ENCODE assay signal across 14 cellular contexts in the genomic region with DNA sequence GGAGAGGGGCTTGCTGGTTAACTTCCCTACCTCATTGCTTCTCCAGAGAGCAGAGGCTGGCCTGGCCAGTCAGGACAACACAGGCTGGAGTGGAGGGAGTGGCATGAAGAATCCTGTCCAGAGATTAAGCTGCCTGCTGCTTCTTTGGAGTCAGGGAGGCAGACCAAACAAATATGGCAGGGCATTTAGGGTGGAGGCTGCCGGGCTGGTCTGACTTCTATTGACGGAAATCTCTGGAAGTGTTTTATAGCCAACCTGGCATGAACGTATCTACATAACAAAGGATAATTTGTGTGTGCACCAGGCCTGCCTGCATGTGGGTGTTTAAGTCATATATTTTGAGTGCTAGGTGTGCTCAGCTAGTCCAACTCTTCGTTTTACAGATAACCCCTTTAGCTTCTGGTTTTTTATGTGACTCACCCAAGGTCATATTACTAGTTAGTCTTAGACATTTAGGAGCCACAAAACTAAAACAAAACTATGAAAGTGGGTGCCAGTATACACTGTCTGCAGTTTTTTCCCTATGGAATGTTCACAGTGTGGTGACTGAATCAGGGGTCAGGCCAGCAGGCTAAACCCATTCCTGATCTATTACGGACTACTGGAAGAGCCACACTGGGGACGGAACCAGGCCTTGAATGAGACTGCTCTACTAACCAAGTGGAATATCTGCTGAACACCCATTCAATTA. TPM values are rescaled to one million over a fixed set of nuclear protein-coding genes. Genes with fewer than 3 reads are reported as not detected.
DNase-seq lines count a peak whose midpoint lies in the region; TF ChIP-seq lines count a peak whose summit lies in the region.
"Had no signal": no experiment of that assay in that cellular context is flagged by ENCODE, and none has a peak within 500 bp of the region (broad histone marks: within the 10 kb centered on the region; RNA-seq: fewer than 3 reads in every experiment).

No MANE protein-coding gene starts in this region.

- intact Hi-C loops in esophagus squamous epithelium (cut with DNase I), result no loop called here

- TF ChIP-seq CTCF in esophagus squamous epithelium (IDR thresholded peaks at IDR 0.05) (no peak), GM10266 (IDR thresholded peaks at IDR 0.05; ENCODE audit: control insufficient read depth, insufficient read depth, low read depth, missing control alignments) (no peak)

- H3K4me3 ChIP-seq in esophagus squamous epithelium (no peak overlapping the region), skeletal muscle cell (ENCODE audit: low read depth, low read length) (no peak overlapping the region)
- H3K4me3 ChIP-seq: neural progenitor cell had no signal

- no peaks in the 10 kb centered on the region for H3K9me3 ChIP-seq in esophagus squamous epithelium

- WGBS in esophagus squamous epithelium, 2 donors, result 55 to 77% methylated on average over 4 to 6 of the region's 6 CpGs

- H3K36me3 ChIP-seq in esophagus squamous epithelium, result peaks cover 0 to 19% (median 0%) of the 10 kb centered on the region in 3 donors
- H3K36me3 ChIP-seq: neural progenitor cell, WERI-Rb-1 had no signal

- H3K27ac ChIP-seq in esophagus squamous epithelium, result peak overlapping the region; percentile 32 to 76 (median 54)
- H3K27ac ChIP-seq: neural progenitor cell, WERI-Rb-1 had no signal

- H3K27me3 ChIP-seq in esophagus squamous epithelium, result no peaks in the 10 kb centered on the region
- H3K27me3 ChIP-seq: neural progenitor cell had no signal

- TF ChIP-seq POLR2A in esophagus squamous epithelium (IDR thresholded peaks at IDR 0.05), result no peak

- peak; percentile 70 for DNase-seq in Daoy (ENCODE audit: low read depth)
- peak; percentile 57 for DNase-seq in RPMI7951 (ENCODE audit: low read depth)
- DNase-seq in esophagus squamous epithelium (lab: John Stamatoyannopoulos, UW), result no peak
- peak; percentile 19 for DNase-seq in skeletal muscle cell (ENCODE audit: low read depth)
- DNase-seq in GM10266 (ENCODE audit: extremely low spot score), result no peak
- DNase-seq in activated naive CD4-positive, alpha-beta T cell (lab: John Stamatoyannopoulos, UW), result no peak
- DNase-seq in activated CD8-positive, alpha-beta memory T cell treated with anti-CD3 and anti-CD28 coated beads, Interleukin-2, amount 50 U/mL, for 4 hours, result no peak
- DNase-seq in SIG-M5 treated with dmso at 0.1 percent for 504 hours (lab: John Stamatoyannopoulos, UW; ENCODE audit: unreplicated experiment), result no peak
- DNase-seq: DMS53; KBM-7; NCI-H2171; stimulated activated CD4-positive, alpha-beta T cell treated with anti-CD3 and anti-CD28 coated beads, Interleukin-4, amount 100 ng/mL, for 1 hour; WERI-Rb-1 had no signal

- H3K4me1 ChIP-seq in esophagus squamous epithelium, result peaks cover 33 to 75% (median 48%) of the 10 kb centered on the region in 3 donors

RNA-seq across cellular contexts. Expression of gene NPC1, which starts 5.5 kb away (rescaled TPM):
- total RNA-seq in Daoy (2014; rRNA removed; shearing (Covaris generic)), result 9.6 and 15.1 TPM in 2 replicates
- 17.3 and 17.9 TPM in 2 replicates for total RNA-seq in RPMI7951 (2014; rRNA removed; shearing (Covaris generic))
- total RNA-seq in esophagus squamous epithelium, result 10 to 100 TPM; 16.9 to 73.7 (median 43.6) TPM

Comparison
In these comparisons a context has a peak if more than half of its experiments do, and no peak if none do; other contexts are left out.
1. DNase-seq: peak in Daoy (single experiment), RPMI7951 (single experiment) and skeletal muscle cell (single experiment); none in esophagus squamous epithelium (single experiment), GM10266 (single experiment), activated naive CD4-positive, alpha-beta T cell (0 of 4), activated CD8-positive, alpha-beta memory T cell treated with anti-CD3 and anti-CD28 coated beads, Interleukin-2, amount 50 U/mL, for 4 hours (single experiment) and SIG-M5 treated with dmso at 0.1 percent for 504 hours (single experiment).